1 cellular context compared by ENCODE assay signal in genomic region chr15:48330855-48331795, GRCh38.
TF ChIP-seq lines count a peak whose summit lies in the region.

Gene DUT, plus strand, starts transcription at chr15:48331429. Its CDS starts 87 bp downstream, at chr15:48331516.

TF ChIP-seq in K562, 482 proteins besides CTCF, POLR2A, EP300 and RAD21 (continued from another document and continues in another):
- TF ChIP-seq THAP7 (CRISPR knock-in tag; IDR thresholded peaks at IDR 0.05) (0 out of 2 replicates have a peak, but pooled peaks have one; percentile 34), NEUROD1 (IDR thresholded peaks at IDR 0.05; ENCODE audit: borderline replicate concordance, low read depth, low read length, partially characterized antibody) (no peak), ZNF24 (IDR thresholded peaks at IDR 0.05) (no peak), JUN (IDR thresholded peaks at IDR 0.05; ENCODE audit: borderline replicate concordance, low read depth, low read length) (no peak), JUN (CRISPR knock-in tag; IDR thresholded peaks at IDR 0.05; ENCODE audit: borderline replicate concordance) (no peak), ATF6 (CRISPR knock-in tag; IDR thresholded peaks at IDR 0.05) (no peak; the same call in 1 of the 2 replicates), TCF3 (CRISPR knock-in tag; IDR thresholded peaks at IDR 0.05) (no peak), KLF1 (tag; IDR thresholded peaks at IDR 0.05) (peak; percentile 58; the same call in 1 of the 2 replicates), EZH2 (IDR thresholded peaks at IDR 0.05; ENCODE audit: borderline replicate concordance, low read depth, low read length) (no peak), CXXC5 (CRISPR knock-in tag; IDR thresholded peaks at IDR 0.05) (peak; percentile 81), TRIM24 (IDR thresholded peaks at IDR 0.05) (no peak), IFI16 (CRISPR knock-in tag; IDR thresholded peaks at IDR 0.05) (no peak), ZNF830 (CRISPR knock-in tag; IDR thresholded peaks at IDR 0.05) (no peak), ZFP36 (IDR thresholded peaks at IDR 0.05; ENCODE audit: low read depth, low read length, partially characterized antibody) (no peak), SAP30 (IDR thresholded peaks at IDR 0.05; ENCODE audit: borderline replicate concordance, insufficient read depth, low read depth, low read length, poor library complexity, severe bottlenecking) (peak; percentile 91), ZNF311 (CRISPR knock-in tag; IDR thresholded peaks at IDR 0.05) (no peak), HDGF (IDR thresholded peaks at IDR 0.05) (no peak), PHTF2 (CRISPR knock-in tag; IDR thresholded peaks at IDR 0.05) (no peak), ZNF551 (CRISPR knock-in tag; IDR thresholded peaks at IDR 0.05) (no peak), TAF7 (tag; IDR thresholded peaks at IDR 0.05) (peak; percentile 47), CBFA2T2 (conservative IDR thresholded peaks at IDR 0.05) (no peak), TSC22D4 (tag; IDR thresholded peaks at IDR 0.05) (no peak), RNF219 (CRISPR knock-in tag; IDR thresholded peaks at IDR 0.05) (no peak), ILF3 (IDR thresholded peaks at IDR 0.05; ENCODE audit: borderline replicate concordance) (no peak), SIN3B (IDR thresholded peaks at IDR 0.05; ENCODE audit: low read depth) (0 out of 2 replicates have a peak, but pooled peaks have one; percentile 54), ZFP1 (CRISPR knock-in tag; IDR thresholded peaks at IDR 0.05) (no peak), POLR2AphosphoS5 (IDR thresholded peaks at IDR 0.05; ENCODE audit: control insufficient read depth, insufficient read depth, low read depth, low read length) (0 out of 2 replicates have a peak, but pooled peaks have one; percentile 32), SOX6 (IDR thresholded peaks at IDR 0.05) (no peak), KDM1A (IDR thresholded peaks at IDR 0.05) (no peak), CHCHD3 (CRISPR knock-in tag; IDR thresholded peaks at IDR 0.05) (no peak), ZNF57 (CRISPR knock-in tag; IDR thresholded peaks at IDR 0.05) (no peak), IRF1 (CRISPR knock-in tag; IDR thresholded peaks at IDR 0.05; ENCODE audit: borderline replicate concordance) (no peak), TCF7L2 (IDR thresholded peaks at IDR 0.05; ENCODE audit: low read depth, low read length) (no peak), POLR2AphosphoS2 (IDR thresholded peaks at IDR 0.05; ENCODE audit: low read length) (0 out of 2 replicates have a peak, but pooled peaks have one; percentile 58), BACH1 (tag; IDR thresholded peaks at IDR 0.05) (no peak), EGR1 (conservative IDR thresholded peaks at IDR 0.05) (no peak), SFPQ (IDR thresholded peaks at IDR 0.05; ENCODE audit: low read depth, low read length) (no peak), HNRNPLL (IDR thresholded peaks at IDR 0.05; ENCODE audit: low read depth, low read length, poor library complexity, severe bottlenecking) (peak; percentile 69), ZNF589 (CRISPR knock-in tag; IDR thresholded peaks at IDR 0.05; ENCODE audit: low read depth) (no peak), NFE2 (IDR thresholded peaks at IDR 0.05; ENCODE audit: low read depth) (no peak), CBFA2T3 (IDR thresholded peaks at IDR 0.05) (no peak), CBX1 (IDR thresholded peaks at IDR 0.05; ENCODE audit: low read depth) (peak; percentile 62; the same call in 1 of the 2 replicates), TAF15 (IDR thresholded peaks at IDR 0.05; ENCODE audit: low read depth, low read length) (no peak), ZKSCAN3 (CRISPR knock-in tag; IDR thresholded peaks at IDR 0.05) (no peak), EP400 (IDR thresholded peaks at IDR 0.05) (peak; percentile 81), SP2 (IDR thresholded peaks at IDR 0.05; ENCODE audit: extremely low read depth, low read depth, low read length, poor library complexity, severe bottlenecking) (no peak), ZSCAN32 (CRISPR knock-in tag; IDR thresholded peaks at IDR 0.05) (no peak)
- TF ChIP-seq, protein P1, sequence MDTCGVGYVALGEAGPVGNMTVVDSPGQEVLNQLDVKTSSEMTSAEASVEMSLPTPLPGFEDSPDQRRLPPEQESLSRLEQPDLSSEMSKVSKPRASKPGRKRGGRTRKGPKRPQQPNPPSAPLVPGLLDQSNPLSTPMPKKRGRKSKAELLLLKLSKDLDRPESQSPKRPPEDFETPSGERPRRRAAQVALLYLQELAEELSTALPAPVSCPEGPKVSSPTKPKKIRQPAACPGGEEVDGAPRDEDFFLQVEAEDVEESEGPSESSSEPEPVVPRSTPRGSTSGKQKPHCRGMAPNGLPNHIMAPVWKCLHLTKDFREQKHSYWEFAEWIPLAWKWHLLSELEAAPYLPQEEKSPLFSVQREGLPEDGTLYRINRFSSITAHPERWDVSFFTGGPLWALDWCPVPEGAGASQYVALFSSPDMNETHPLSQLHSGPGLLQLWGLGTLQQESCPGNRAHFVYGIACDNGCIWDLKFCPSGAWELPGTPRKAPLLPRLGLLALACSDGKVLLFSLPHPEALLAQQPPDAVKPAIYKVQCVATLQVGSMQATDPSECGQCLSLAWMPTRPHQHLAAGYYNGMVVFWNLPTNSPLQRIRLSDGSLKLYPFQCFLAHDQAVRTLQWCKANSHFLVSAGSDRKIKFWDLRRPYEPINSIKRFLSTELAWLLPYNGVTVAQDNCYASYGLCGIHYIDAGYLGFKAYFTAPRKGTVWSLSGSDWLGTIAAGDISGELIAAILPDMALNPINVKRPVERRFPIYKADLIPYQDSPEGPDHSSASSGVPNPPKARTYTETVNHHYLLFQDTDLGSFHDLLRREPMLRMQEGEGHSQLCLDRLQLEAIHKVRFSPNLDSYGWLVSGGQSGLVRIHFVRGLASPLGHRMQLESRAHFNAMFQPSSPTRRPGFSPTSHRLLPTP (IDR thresholded peaks at IDR 0.05; ENCODE audit: borderline replicate concordance, extremely low read depth, insufficient read length), result no peak
- TF ChIP-seq, protein P2, sequence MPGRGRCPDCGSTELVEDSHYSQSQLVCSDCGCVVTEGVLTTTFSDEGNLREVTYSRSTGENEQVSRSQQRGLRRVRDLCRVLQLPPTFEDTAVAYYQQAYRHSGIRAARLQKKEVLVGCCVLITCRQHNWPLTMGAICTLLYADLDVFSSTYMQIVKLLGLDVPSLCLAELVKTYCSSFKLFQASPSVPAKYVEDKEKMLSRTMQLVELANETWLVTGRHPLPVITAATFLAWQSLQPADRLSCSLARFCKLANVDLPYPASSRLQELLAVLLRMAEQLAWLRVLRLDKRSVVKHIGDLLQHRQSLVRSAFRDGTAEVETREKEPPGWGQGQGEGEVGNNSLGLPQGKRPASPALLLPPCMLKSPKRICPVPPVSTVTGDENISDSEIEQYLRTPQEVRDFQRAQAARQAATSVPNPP (IDR thresholded peaks at IDR 0.05; ENCODE audit: borderline replicate concordance, insufficient read depth, insufficient read length), result no peak
- TF ChIP-seq, protein P3, sequence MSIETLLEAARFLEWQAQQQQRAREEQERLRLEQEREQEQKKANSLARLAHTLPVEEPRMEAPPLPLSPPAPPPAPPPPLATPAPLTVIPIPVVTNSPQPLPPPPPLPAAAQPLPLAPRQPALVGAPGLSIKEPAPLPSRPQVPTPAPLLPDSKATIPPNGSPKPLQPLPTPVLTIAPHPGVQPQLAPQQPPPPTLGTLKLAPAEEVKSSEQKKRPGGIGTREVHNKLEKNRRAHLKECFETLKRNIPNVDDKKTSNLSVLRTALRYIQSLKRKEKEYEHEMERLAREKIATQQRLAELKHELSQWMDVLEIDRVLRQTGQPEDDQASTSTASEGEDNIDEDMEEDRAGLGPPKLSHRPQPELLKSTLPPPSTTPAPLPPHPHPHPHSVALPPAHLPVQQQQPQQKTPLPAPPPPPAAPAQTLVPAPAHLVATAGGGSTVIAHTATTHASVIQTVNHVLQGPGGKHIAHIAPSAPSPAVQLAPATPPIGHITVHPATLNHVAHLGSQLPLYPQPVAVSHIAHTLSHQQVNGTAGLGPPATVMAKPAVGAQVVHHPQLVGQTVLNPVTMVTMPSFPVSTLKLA (conservative IDR thresholded peaks at IDR 0.05), result peak; percentile 73 to 95
- TF ChIP-seq, protein P4, sequence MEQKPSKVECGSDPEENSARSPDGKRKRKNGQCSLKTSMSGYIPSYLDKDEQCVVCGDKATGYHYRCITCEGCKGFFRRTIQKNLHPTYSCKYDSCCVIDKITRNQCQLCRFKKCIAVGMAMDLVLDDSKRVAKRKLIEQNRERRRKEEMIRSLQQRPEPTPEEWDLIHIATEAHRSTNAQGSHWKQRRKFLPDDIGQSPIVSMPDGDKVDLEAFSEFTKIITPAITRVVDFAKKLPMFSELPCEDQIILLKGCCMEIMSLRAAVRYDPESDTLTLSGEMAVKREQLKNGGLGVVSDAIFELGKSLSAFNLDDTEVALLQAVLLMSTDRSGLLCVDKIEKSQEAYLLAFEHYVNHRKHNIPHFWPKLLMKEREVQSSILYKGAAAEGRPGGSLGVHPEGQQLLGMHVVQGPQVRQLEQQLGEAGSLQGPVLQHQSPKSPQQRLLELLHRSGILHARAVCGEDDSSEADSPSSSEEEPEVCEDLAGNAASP (IDR thresholded peaks at IDR 0.05), result no peak
- TF ChIP-seq, protein P5, sequence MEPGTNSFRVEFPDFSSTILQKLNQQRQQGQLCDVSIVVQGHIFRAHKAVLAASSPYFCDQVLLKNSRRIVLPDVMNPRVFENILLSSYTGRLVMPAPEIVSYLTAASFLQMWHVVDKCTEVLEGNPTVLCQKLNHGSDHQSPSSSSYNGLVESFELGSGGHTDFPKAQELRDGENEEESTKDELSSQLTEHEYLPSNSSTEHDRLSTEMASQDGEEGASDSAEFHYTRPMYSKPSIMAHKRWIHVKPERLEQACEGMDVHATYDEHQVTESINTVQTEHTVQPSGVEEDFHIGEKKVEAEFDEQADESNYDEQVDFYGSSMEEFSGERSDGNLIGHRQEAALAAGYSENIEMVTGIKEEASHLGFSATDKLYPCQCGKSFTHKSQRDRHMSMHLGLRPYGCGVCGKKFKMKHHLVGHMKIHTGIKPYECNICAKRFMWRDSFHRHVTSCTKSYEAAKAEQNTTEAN (CRISPR knock-in tag; IDR thresholded peaks at IDR 0.05), result no peak
